In the genomic region with DNA sequence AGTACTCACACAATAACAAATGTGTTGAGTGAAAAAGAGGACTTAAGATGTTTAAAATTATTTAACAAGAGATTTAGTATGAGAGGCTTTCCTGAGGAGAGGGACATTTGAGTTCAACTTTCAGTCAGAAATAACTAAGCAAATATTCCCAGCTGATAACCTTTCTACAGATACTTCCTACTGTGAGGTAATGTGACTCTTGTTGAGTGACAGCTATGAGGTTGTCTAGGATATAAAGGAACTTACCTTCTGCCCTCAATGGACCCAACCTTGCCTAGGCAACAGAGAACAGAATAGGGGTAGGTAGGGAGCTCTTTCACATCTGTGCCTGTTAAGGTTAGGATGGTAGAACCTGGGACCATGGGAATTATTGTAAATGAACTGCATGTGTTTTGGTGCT, we compare ENCODE assay signal across 28 cellular contexts.
"Had no signal": no experiment of that assay in that cellular context is flagged by ENCODE, and none has a peak within 500 bp of the region (broad histone marks: within the 10 kb centered on the region; RNA-seq: fewer than 3 reads in every experiment).

No MANE protein-coding gene starts in this region.

- H3K9ac ChIP-seq: neural progenitor cell, parathyroid adenoma had no signal

- H3K4me1 ChIP-seq: neural progenitor cell, parathyroid adenoma, psoas muscle, spleen, suprapubic skin, testis, tibial artery, transverse colon, upper lobe of right lung, uterus had no signal

- H3K27me3 ChIP-seq: neural progenitor cell, ovary, suprapubic skin, testis, tibial artery, transverse colon, upper lobe of right lung, uterus had no signal

- H3K4me2 ChIP-seq: neural progenitor cell, smooth muscle cell had no signal

- H3K9me3 ChIP-seq: ovary, psoas muscle, spleen, suprapubic skin, testis, tibial artery, transverse colon, upper lobe of right lung, uterus had no signal

- ATAC-seq: natural killer cell; psoas muscle; right cardiac atrium; sciatic nerve; stimulated activated memory B cell treated with anti-CD40 and anti-IgM and Interleukin-4, amounts not matched to agents 10 μg/mL and 1 μg/mL and 100 μg/mL, for 72 hours; stimulated activated naive CD8-positive, alpha-beta T cell treated with anti-CD3 and anti-CD28 coated beads, Interleukin-15, amount 100 ng/mL, for 72 hours; stimulated activated naive CD8-positive, alpha-beta T cell treated with anti-CD3 and anti-CD28 coated beads, Interleukin-15, Interleukin-2, amounts not matched to agents 100 U/mL and 50 U/mL, for 24 hours; upper lobe of right lung had no signal

- H3K4me3 ChIP-seq: neural progenitor cell, ovary, psoas muscle, skin epidermis, smooth muscle cell, spleen, suprapubic skin, testis, tibial artery, transverse colon, upper lobe of right lung, uterus had no signal

- H3K79me2 ChIP-seq: parathyroid adenoma had no signal

- H2AFZ ChIP-seq: neural progenitor cell, parathyroid adenoma had no signal

- H3K36me3 ChIP-seq: neural progenitor cell, ovary, spleen, suprapubic skin, tibial artery, transverse colon, upper lobe of right lung, uterus had no signal

- DNase-seq: natural killer cell; occipital lobe; ovary; posterior cingulate gyrus; psoas muscle; right cardiac atrium; spleen; stimulated activated CD4-positive, alpha-beta T cell treated with anti-CD3 and anti-CD28 coated beads, Interleukin-12 subunit alpha, Interleukin-12 subunit beta, amount 100 ng/mL, for 4 hours; stimulated activated CD4-positive, alpha-beta T cell treated with anti-CD3 and anti-CD28 coated beads, Interleukin-1b, Interleukin-23, amount 100 ng/mL, for 48 hours; stimulated activated CD4-positive, alpha-beta T cell treated with anti-CD3 and anti-CD28 coated beads, Interleukin-4, amount 100 ng/mL, for 1 hour; stimulated activated CD4-positive, alpha-beta T cell treated with anti-CD3 and anti-CD28 coated beads, Interleukin-4, amount 100 ng/mL, for 4 hours; stimulated activated CD8-positive, alpha-beta memory T cell treated with anti-CD3 and anti-CD28 coated beads, Interleukin-4, amount 100 ng/mL, for 48 hours; stimulated activated naive CD4-positive, alpha-beta T cell; stimulated activated naive CD8-positive, alpha-beta T cell treated with anti-CD3 and anti-CD28 coated beads, Interleukin-15, amount 100 ng/mL, for 72 hours; stimulated activated naive CD8-positive, alpha-beta T cell treated with anti-CD3 and anti-CD28 coated beads, Interleukin-15, Interleukin-2, amounts not matched to agents 100 U/mL and 50 U/mL, for 24 hours; substantia nigra; testis; tibial artery; transverse colon; upper lobe of right lung; uterus had no signal

- H3K27ac ChIP-seq: neural progenitor cell, ovary, parathyroid adenoma, psoas muscle, skin epidermis, spleen, suprapubic skin, testis, tibial artery, transverse colon, upper lobe of right lung, uterus had no signal
